27 cellular contexts compared by ENCODE assay signal in the genomic region with DNA sequence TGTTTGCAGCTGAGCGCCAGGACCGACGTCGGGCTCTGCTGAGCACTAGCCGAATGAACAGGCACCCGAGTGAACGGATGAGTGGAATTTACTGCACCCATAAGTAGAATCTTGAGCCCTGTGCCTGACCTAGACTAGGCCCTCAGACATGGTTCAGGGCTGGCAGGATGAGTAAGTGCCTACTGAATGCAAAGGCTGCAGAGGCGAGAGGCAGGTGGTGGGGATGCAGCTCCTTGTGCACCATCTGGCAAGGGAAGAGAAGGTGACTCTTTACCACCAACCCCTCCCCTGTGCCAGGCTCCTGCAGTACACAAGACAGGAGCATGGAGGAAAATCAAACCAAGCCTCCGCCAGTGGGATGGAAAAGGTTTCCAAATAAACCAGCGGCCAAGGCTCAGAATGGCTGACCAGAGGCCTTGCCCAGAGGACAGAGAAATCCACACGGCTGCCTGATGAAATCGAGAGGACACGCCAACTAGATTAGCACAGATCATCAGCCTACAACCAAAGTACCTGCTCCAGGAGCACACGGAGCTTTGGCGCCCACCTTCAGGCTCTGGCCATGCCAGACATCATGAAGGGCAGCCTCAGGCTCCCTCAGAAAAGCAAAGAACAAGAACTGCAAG.
A peak's percentile ranks its signal among the peaks of the same experiment; 100 is the strongest.
DNase-seq lines count a peak whose midpoint lies in the region; ATAC-seq, FAIRE-seq and TF ChIP-seq lines count a peak whose summit lies in the region.
"Had no signal": no experiment of that assay in that cellular context is flagged by ENCODE, and none has a peak within 500 bp of the region (broad histone marks: within the 10 kb centered on the region; RNA-seq: fewer than 3 reads in every experiment).

No MANE protein-coding gene starts in this region.

- no TSS peak for BruUV-seq in Caco-2 (replicated peaks; lab: Mats Ljungman, UMichigan)

- no peak for FAIRE-seq in kidney (lab: Jason Lieb, UNC)
- FAIRE-seq: small intestine had no signal

- H3K4me3 Mint-ChIP-seq in activated T-cell treated with anti-CD3 and anti-CD28 coated beads, Interleukin-2, amount 50 U/mL, for 24 hours, result no peak overlapping the region
- H3K4me3 Mint-ChIP-seq in Caco-2 (ENCODE audit: unreplicated experiment), result no peak overlapping the region
- H3K4me3 Mint-ChIP-seq: activated naive CD4-positive, alpha-beta T cell treated with anti-CD3 and anti-CD28 coated beads for 36 hours; CD8-positive, alpha-beta T cell; central memory CD8-positive, alpha-beta T cell; H9; mesothelial cell of epicardium; natural killer cell treated with Interleukin-12 subunit alpha and Interleukin-12 subunit beta and Interleukin-15 and Interleukin-18, amount 100 ng/mL, for 72 hours; stimulated activated naive CD8-positive, alpha-beta T cell treated with anti-CD3 and anti-CD28 coated beads, Interleukin-15, Interleukin-2, amounts not matched to agents 100 ng/mL and 50 ng/mL, for 24 hours had no signal

- H3K27ac ChIP-seq in kidney (ENCODE audit: low read depth in 2 of 2, low read length in 2 of 2), result no peak overlapping the region
- H3K27ac ChIP-seq: tibial nerve, VCaP had no signal

- no peaks in the 10 kb centered on the region for H3K27me3 Mint-ChIP-seq in activated T-cell treated with anti-CD3 and anti-CD28 coated beads, Interleukin-2, amount 50 U/mL, for 24 hours
- peaks cover 25% of the 10 kb centered on the region for H3K27me3 Mint-ChIP-seq in Caco-2 (ENCODE audit: insufficient read depth, unreplicated experiment)

- H3K9me3 Mint-ChIP-seq in activated T-cell treated with anti-CD3 and anti-CD28 coated beads, Interleukin-2, amount 50 U/mL, for 24 hours, result no peaks in the 10 kb centered on the region
- H3K9me3 Mint-ChIP-seq in Caco-2 (ENCODE audit: unreplicated experiment), result no peaks in the 10 kb centered on the region
- H3K9me3 Mint-ChIP-seq: activated naive CD4-positive, alpha-beta T cell treated with anti-CD3 and anti-CD28 coated beads for 36 hours; CD8-positive, alpha-beta T cell; central memory CD8-positive, alpha-beta T cell; H9; mesothelial cell of epicardium; natural killer cell treated with Interleukin-12 subunit alpha and Interleukin-12 subunit beta and Interleukin-15 and Interleukin-18, amount 100 ng/mL, for 72 hours; stimulated activated naive CD8-positive, alpha-beta T cell treated with anti-CD3 and anti-CD28 coated beads, Interleukin-15, Interleukin-2, amounts not matched to agents 100 ng/mL and 50 ng/mL, for 24 hours had no signal

- H3K4me1 ChIP-seq in kidney (ENCODE audit: control insufficient read depth in 1 of 2, insufficient read depth in 1 of 2, low read depth in 1 of 2, low read length in 2 of 2), result no peaks in the 10 kb centered on the region
- peaks cover 5% of the 10 kb centered on the region; the same call in 1 of the 2 replicates for H3K4me1 ChIP-seq in Caco-2
- H3K4me1 ChIP-seq: tibial nerve had no signal

- TF ChIP-seq CTCF in kidney (IDR thresholded peaks at IDR 0.05; ENCODE audit: borderline replicate concordance, extremely low read depth, insufficient read depth), result no peak
- no peak for TF ChIP-seq CTCF in Caco-2 (IDR thresholded peaks at IDR 0.05; ENCODE audit: insufficient read depth in 1 of 2, low read depth in 1 of 2, low read length in 1 of 2, severe bottlenecking in 1 of 2, unreplicated experiment in 1 of 2)

- peak; percentile 95 for DNase-seq in ACHN
- DNase-seq in DMS79 (lab: John Stamatoyannopoulos, UW), result peak; percentile 90
- DNase-seq in NCI-H524 treated with DMSO at 0.1 percent for 48 hours (lab: John Stamatoyannopoulos, UW), result peak; percentile 63
- peak; percentile 18 for DNase-seq in kidney
- DNase-seq in stimulated activated naive CD8-positive, alpha-beta T cell treated with anti-CD3 and anti-CD28 coated beads, Interleukin-15, Interleukin-2, amounts not matched to agents 100 U/mL and 50 U/mL, for 24 hours, result no peak
- DNase-seq in activated T-cell treated with anti-CD3 and anti-CD28 coated beads, Interleukin-2, amount 50 U/mL, for 24 hours, result no peak
- no peak for DNase-seq in activated naive CD4-positive, alpha-beta T cell treated with Interleukin-2 at 50 U/mL for 16 hours
- DNase-seq in Caco-2, result no peak
- DNase-seq: activated CD4-positive, alpha-beta T cell treated with anti-CD3 and anti-CD28 coated beads, Interleukin-2, amount 50 U/mL, for 48 hours; activated naive CD4-positive, alpha-beta T cell treated with anti-CD3 and anti-CD28 coated beads for 36 hours; activated T-cell treated with anti-CD3 and anti-CD28 coated beads for 4 hours; amygdala; CD8-positive, alpha-beta T cell; effector CD4-positive, alpha-beta T cell; H9; left cardiac atrium; NCI-H1930; NCI-H526 treated with DMSO at 0.1 percent for 48 hours; small intestine; stimulated activated CD4-positive, alpha-beta T cell treated with anti-CD3 and anti-CD28 coated beads, Interleukin-2, amount 100 ng/mL, for 48 hours had no signal

- peaks cover 2% of the 10 kb centered on the region for H3K4me1 Mint-ChIP-seq in activated T-cell treated with anti-CD3 and anti-CD28 coated beads, Interleukin-2, amount 50 U/mL, for 24 hours (ENCODE audit: low read depth)
- no peaks in the 10 kb centered on the region for H3K4me1 Mint-ChIP-seq in Caco-2 (ENCODE audit: low read depth, unreplicated experiment)
- H3K4me1 Mint-ChIP-seq: central memory CD8-positive, alpha-beta T cell; mesothelial cell of epicardium had no signal

- in situ Hi-C loops in ACHN (cut with HindIII; ENCODE audit: low pct_ligation_motif_present, low pct_unique_long_range_greater_than_20kb, low sequenced_read_pairs), result no loop called here

- no peaks in the 10 kb centered on the region for H3K36me3 Mint-ChIP-seq in activated T-cell treated with anti-CD3 and anti-CD28 coated beads, Interleukin-2, amount 50 U/mL, for 24 hours (ENCODE audit: low read depth)
- H3K36me3 Mint-ChIP-seq in Caco-2 (ENCODE audit: insufficient read depth, unreplicated experiment), result no peaks in the 10 kb centered on the region
- H3K36me3 Mint-ChIP-seq: CD8-positive, alpha-beta T cell; mesothelial cell of epicardium; natural killer cell treated with Interleukin-12 subunit alpha and Interleukin-12 subunit beta and Interleukin-15 and Interleukin-18, amount 100 ng/mL, for 72 hours had no signal

- no peak overlapping the region for H3K4me3 ChIP-seq in kidney (ENCODE audit: low read length in 2 of 2)
- no peak overlapping the region for H3K4me3 ChIP-seq in Caco-2 (ENCODE audit: low read depth, low read length)
- H3K4me3 ChIP-seq: tibial nerve had no signal

- POLR2A ChIA-PET in Caco-2 (lab: Charles Lee), result no interaction called here

- intact Hi-C loops in kidney (cut with DNase I), result no loop called here
- intact Hi-C loops in Caco-2 (cut with micrococcal nuclease; ENCODE audit: unreplicated experiment), result no loop called here

- no peak overlapping the region for H3K27ac Mint-ChIP-seq in activated T-cell treated with anti-CD3 and anti-CD28 coated beads, Interleukin-2, amount 50 U/mL, for 24 hours
- no peak overlapping the region for H3K27ac Mint-ChIP-seq in Caco-2 (ENCODE audit: unreplicated experiment)
- H3K27ac Mint-ChIP-seq: activated naive CD4-positive, alpha-beta T cell treated with anti-CD3 and anti-CD28 coated beads for 36 hours; CD8-positive, alpha-beta T cell; mesothelial cell of epicardium; natural killer cell treated with Interleukin-12 subunit alpha and Interleukin-12 subunit beta and Interleukin-15 and Interleukin-18, amount 100 ng/mL, for 72 hours; stimulated activated naive CD8-positive, alpha-beta T cell treated with anti-CD3 and anti-CD28 coated beads, Interleukin-15, Interleukin-2, amounts not matched to agents 100 ng/mL and 50 ng/mL, for 24 hours had no signal

- no peaks in the 10 kb centered on the region; the same call in 1 of the 2 replicates for H3K27me3 ChIP-seq in Caco-2 (replicated peaks; ENCODE audit: control insufficient read depth, insufficient read depth, low read length)
- H3K27me3 ChIP-seq: tibial nerve had no signal

- no peak overlapping the region for H3K9ac ChIP-seq in kidney (ENCODE audit: low read length in 2 of 2)

- CTCF ChIA-PET in Caco-2 (lab: Charles Lee), result no interaction called here

- H3K36me3 ChIP-seq in kidney (ENCODE audit: control insufficient read depth in 1 of 2, insufficient read depth in 2 of 2, low read length in 2 of 2), result no peaks in the 10 kb centered on the region
- no peaks in the 10 kb centered on the region for H3K36me3 ChIP-seq in Caco-2 (ENCODE audit: control insufficient read depth, insufficient read depth, low read length)
- H3K36me3 ChIP-seq: tibial nerve had no signal

- H3K9me3 ChIP-seq in kidney (ENCODE audit: control insufficient read depth in 1 of 2, low read length in 2 of 2), result no peaks in the 10 kb centered on the region
- no peaks in the 10 kb centered on the region for H3K9me3 ChIP-seq in Caco-2
- H3K9me3 ChIP-seq: tibial nerve had no signal

- no peak for ATAC-seq in stimulated activated naive CD8-positive, alpha-beta T cell treated with anti-CD3 and anti-CD28 coated beads, Interleukin-15, Interleukin-2, amounts not matched to agents 100 U/mL and 50 U/mL, for 24 hours
- ATAC-seq: CD8-positive, alpha-beta T cell; esophagus mucosa; left cardiac atrium; natural killer cell treated with Interleukin-12 subunit alpha and Interleukin-12 subunit beta and Interleukin-15 and Interleukin-18, amount 100 ng/mL, for 72 hours had no signal

Comparison
In these comparisons a context has a peak if more than half of its experiments do, and no peak if none do; other contexts are left out.
1. DNase-seq: peak in ACHN (single experiment), DMS79 (single experiment), NCI-H524 treated with DMSO at 0.1 percent for 48 hours (single experiment) and kidney (single experiment); none in stimulated activated naive CD8-positive, alpha-beta T cell treated with anti-CD3 and anti-CD28 coated beads, Interleukin-15, Interleukin-2, amounts not matched to agents 100 U/mL and 50 U/mL, for 24 hours (single experiment), activated T-cell treated with anti-CD3 and anti-CD28 coated beads, Interleukin-2, amount 50 U/mL, for 24 hours (single experiment), activated naive CD4-positive, alpha-beta T cell treated with Interleukin-2 at 50 U/mL for 16 hours (single experiment) and Caco-2 (0 of 2).